In genomic region chr2:211328126-211328525, GRCh38 we compare ENCODE assay signal across 23 cellular contexts.
"Had no signal": no experiment of that assay in that cellular context is flagged by ENCODE, and none has a peak within 500 bp of the region (broad histone marks: within the 10 kb centered on the region; RNA-seq: fewer than 3 reads in every experiment).

No MANE protein-coding gene starts in this region.

- H3K27me3 ChIP-seq: SJSA1 had no signal

- ATAC-seq: HepG2 had no signal

- H3K36me3 ChIP-seq: SJSA1 had no signal

- FAIRE-seq: HepG2 had no signal

- H3K4me3 ChIP-seq: SJSA1, SK-N-MC had no signal

- DNase-seq: IMR-90, Karpas-422, KG1, MM.1S, NCI-H1048, NCI-H1105 treated with DMSO at 0.1 percent for 48 hours, NCI-H1417 treated with DMSO at 0.1 percent for 48 hours, NCI-H146, NCI-H1694 treated with DMSO at 0.1 percent for 48 hours, NCI-H1930, NCI-H2081, NCI-H2107, NCI-H226, NCI-H446, NCI-H510A, NCI-H524 treated with DMSO at 0.1 percent for 48 hours, NCI-H69, NCI-H774, Right ventricle myocardium superior, SIG-M5 had no signal
